In the genomic region with DNA sequence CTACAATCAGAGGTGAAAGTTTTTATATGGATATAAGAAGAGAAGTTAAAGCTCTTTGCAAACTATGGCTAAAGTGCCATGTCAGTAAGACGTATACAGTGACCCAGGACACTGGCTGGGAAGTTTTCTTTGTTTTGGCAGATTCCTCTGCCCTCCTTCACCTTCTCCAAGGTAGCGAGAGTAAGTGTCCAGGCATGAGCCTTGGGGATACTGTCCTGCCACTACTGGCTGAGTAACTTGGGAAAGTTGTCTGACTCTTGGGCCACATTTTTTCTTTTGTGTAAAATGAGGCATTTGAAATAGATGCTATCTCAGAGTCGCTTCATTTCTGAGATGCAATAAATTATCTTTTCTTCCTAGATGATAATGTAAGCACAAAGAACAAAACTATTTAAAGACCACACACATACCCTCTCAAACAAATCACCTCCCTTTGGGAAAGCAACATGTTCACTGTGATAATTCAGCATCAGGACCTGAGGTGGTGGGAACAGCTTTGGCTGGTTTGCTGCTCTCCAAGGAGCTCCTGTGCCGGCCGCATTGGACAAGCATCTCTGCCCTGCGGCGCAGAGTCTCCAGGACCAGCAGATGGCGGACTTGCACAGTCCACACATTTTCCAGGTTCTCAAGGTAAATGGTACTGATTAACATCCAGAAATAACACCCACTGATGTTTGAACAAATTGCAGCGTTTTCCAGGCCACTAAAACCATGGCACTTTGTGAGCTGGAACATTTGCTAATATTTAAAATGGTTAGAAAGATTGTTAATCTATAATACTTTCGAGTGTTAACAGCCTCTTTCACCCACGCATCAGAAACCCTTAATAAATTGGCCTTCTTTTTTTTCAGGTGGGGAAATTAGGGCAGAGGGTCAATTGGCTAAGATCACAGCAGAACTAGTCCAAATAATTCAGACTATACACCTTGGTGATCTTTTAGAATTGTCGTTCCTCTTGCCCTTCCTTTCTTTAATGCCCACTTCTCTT, we compare ENCODE assay signal across 1 cellular context.
TF ChIP-seq lines count a peak whose summit lies in the region.

No MANE protein-coding gene starts in this region.

TF ChIP-seq in HepG2, 621 proteins besides CTCF, POLR2A, EP300 and RAD21 (continued from another document and continues in another):
- TF ChIP-seq, protein P1, sequence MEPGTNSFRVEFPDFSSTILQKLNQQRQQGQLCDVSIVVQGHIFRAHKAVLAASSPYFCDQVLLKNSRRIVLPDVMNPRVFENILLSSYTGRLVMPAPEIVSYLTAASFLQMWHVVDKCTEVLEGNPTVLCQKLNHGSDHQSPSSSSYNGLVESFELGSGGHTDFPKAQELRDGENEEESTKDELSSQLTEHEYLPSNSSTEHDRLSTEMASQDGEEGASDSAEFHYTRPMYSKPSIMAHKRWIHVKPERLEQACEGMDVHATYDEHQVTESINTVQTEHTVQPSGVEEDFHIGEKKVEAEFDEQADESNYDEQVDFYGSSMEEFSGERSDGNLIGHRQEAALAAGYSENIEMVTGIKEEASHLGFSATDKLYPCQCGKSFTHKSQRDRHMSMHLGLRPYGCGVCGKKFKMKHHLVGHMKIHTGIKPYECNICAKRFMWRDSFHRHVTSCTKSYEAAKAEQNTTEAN (CRISPR knock-in tag; conservative IDR thresholded peaks at IDR 0.05), result no peak
- TF ChIP-seq KDM6A (CRISPR knock-in tag; IDR thresholded peaks at IDR 0.05; ENCODE audit: low read depth), result no peak
- no peak for TF ChIP-seq MBNL3 (CRISPR knock-in tag; conservative IDR thresholded peaks at IDR 0.05)
- no peak for TF ChIP-seq ZFAT (CRISPR knock-in tag; conservative IDR thresholded peaks at IDR 0.05)
- no peak for TF ChIP-seq MTA1 (CRISPR knock-in tag; IDR thresholded peaks at IDR 0.05; ENCODE audit: borderline replicate concordance)
- TF ChIP-seq, protein P2, sequence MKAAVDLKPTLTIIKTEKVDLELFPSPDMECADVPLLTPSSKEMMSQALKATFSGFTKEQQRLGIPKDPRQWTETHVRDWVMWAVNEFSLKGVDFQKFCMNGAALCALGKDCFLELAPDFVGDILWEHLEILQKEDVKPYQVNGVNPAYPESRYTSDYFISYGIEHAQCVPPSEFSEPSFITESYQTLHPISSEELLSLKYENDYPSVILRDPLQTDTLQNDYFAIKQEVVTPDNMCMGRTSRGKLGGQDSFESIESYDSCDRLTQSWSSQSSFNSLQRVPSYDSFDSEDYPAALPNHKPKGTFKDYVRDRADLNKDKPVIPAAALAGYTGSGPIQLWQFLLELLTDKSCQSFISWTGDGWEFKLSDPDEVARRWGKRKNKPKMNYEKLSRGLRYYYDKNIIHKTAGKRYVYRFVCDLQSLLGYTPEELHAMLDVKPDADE (CRISPR knock-in tag; IDR thresholded peaks at IDR 0.05), result no peak
- no peak for TF ChIP-seq ZSCAN20 (CRISPR knock-in tag; IDR thresholded peaks at IDR 0.05; ENCODE audit: borderline replicate concordance)
- TF ChIP-seq, protein P3, sequence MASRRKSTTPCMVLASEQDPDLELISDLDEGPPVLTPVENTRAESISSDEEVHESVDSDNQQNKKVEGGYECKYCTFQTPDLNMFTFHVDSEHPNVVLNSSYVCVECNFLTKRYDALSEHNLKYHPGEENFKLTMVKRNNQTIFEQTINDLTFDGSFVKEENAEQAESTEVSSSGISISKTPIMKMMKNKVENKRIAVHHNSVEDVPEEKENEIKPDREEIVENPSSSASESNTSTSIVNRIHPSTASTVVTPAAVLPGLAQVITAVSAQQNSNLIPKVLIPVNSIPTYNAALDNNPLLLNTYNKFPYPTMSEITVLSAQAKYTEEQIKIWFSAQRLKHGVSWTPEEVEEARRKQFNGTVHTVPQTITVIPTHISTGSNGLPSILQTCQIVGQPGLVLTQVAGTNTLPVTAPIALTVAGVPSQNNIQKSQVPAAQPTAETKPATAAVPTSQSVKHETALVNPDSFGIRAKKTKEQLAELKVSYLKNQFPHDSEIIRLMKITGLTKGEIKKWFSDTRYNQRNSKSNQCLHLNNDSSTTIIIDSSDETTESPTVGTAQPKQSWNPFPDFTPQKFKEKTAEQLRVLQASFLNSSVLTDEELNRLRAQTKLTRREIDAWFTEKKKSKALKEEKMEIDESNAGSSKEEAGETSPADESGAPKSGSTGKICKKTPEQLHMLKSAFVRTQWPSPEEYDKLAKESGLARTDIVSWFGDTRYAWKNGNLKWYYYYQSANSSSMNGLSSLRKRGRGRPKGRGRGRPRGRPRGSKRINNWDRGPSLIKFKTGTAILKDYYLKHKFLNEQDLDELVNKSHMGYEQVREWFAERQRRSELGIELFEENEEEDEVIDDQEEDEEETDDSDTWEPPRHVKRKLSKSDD (CRISPR knock-in tag; IDR thresholded peaks at IDR 0.05; ENCODE audit: low read depth), result no peak
- no peak for TF ChIP-seq NCOR1 (IDR thresholded peaks at IDR 0.05; ENCODE audit: borderline replicate concordance, low read length)
- no peak for TF ChIP-seq ZNF883 (CRISPR knock-in tag; IDR thresholded peaks at IDR 0.05; ENCODE audit: not compliant biosample characterization)
- TF ChIP-seq, protein P4, sequence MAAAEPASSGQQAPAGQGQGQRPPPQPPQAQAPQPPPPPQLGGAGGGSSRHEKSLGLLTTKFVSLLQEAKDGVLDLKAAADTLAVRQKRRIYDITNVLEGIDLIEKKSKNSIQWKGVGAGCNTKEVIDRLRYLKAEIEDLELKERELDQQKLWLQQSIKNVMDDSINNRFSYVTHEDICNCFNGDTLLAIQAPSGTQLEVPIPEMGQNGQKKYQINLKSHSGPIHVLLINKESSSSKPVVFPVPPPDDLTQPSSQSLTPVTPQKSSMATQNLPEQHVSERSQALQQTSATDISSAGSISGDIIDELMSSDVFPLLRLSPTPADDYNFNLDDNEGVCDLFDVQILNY (CRISPR knock-in tag; conservative IDR thresholded peaks at IDR 0.05), result no peak
- peak; percentile 89 for TF ChIP-seq MIXL1 (CRISPR knock-in tag; IDR thresholded peaks at IDR 0.05)
- TF ChIP-seq, protein P5, sequence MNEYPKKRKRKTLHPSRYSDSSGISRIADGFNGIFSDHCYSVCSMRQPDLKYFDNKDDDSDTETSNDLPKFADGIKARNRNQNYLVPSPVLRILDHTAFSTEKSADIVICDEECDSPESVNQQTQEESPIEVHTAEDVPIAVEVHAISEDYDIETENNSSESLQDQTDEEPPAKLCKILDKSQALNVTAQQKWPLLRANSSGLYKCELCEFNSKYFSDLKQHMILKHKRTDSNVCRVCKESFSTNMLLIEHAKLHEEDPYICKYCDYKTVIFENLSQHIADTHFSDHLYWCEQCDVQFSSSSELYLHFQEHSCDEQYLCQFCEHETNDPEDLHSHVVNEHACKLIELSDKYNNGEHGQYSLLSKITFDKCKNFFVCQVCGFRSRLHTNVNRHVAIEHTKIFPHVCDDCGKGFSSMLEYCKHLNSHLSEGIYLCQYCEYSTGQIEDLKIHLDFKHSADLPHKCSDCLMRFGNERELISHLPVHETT (CRISPR knock-in tag; conservative IDR thresholded peaks at IDR 0.05), result peak; percentile 72; the same call in 1 of the 2 replicates
- no peak for TF ChIP-seq ZNF75D (CRISPR knock-in tag; IDR thresholded peaks at IDR 0.05; ENCODE audit: borderline replicate concordance)
- TF ChIP-seq RFX5 (IDR thresholded peaks at IDR 0.05; ENCODE audit: low read depth, low read length), result 0 out of 2 replicates have a peak, but pooled peaks have one; percentile 51
- peak; percentile 34; the same call in 1 of the 2 replicates for TF ChIP-seq ZNF12 (CRISPR knock-in tag; IDR thresholded peaks at IDR 0.05)
- no peak for TF ChIP-seq SP5 (CRISPR knock-in tag; IDR thresholded peaks at IDR 0.05; ENCODE audit: borderline replicate concordance, low read depth)
- no peak for TF ChIP-seq RBFOX2 (IDR thresholded peaks at IDR 0.05; ENCODE audit: low read depth, low read length)
- TF ChIP-seq, protein P6, sequence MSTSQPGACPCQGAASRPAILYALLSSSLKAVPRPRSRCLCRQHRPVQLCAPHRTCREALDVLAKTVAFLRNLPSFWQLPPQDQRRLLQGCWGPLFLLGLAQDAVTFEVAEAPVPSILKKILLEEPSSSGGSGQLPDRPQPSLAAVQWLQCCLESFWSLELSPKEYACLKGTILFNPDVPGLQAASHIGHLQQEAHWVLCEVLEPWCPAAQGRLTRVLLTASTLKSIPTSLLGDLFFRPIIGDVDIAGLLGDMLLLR (CRISPR knock-in tag; IDR thresholded peaks at IDR 0.05), result no peak
- no peak for TF ChIP-seq NFATC3 (CRISPR knock-in tag; IDR thresholded peaks at IDR 0.05)
- TF ChIP-seq ZNF775 (CRISPR knock-in tag; IDR thresholded peaks at IDR 0.05; ENCODE audit: borderline replicate concordance), result no peak; the same call in 1 of the 2 replicates
- TF ChIP-seq PLRG1 (conservative IDR thresholded peaks at IDR 0.05), result no peak
- no peak for TF ChIP-seq SRSF1 (optimal IDR thresholded peaks at IDR 0.05; ENCODE audit: low read depth, low read length)
- TF ChIP-seq, protein P7, sequence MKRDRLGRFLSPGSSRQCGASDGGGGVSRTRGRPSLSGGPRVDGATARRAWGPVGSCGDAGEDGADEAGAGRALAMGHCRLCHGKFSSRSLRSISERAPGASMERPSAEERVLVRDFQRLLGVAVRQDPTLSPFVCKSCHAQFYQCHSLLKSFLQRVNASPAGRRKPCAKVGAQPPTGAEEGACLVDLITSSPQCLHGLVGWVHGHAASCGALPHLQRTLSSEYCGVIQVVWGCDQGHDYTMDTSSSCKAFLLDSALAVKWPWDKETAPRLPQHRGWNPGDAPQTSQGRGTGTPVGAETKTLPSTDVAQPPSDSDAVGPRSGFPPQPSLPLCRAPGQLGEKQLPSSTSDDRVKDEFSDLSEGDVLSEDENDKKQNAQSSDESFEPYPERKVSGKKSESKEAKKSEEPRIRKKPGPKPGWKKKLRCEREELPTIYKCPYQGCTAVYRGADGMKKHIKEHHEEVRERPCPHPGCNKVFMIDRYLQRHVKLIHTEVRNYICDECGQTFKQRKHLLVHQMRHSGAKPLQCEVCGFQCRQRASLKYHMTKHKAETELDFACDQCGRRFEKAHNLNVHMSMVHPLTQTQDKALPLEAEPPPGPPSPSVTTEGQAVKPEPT (CRISPR knock-in tag; IDR thresholded peaks at IDR 0.05; ENCODE audit: low read depth), result no peak; the same call in 1 of the 2 replicates
- TF ChIP-seq, protein P8, sequence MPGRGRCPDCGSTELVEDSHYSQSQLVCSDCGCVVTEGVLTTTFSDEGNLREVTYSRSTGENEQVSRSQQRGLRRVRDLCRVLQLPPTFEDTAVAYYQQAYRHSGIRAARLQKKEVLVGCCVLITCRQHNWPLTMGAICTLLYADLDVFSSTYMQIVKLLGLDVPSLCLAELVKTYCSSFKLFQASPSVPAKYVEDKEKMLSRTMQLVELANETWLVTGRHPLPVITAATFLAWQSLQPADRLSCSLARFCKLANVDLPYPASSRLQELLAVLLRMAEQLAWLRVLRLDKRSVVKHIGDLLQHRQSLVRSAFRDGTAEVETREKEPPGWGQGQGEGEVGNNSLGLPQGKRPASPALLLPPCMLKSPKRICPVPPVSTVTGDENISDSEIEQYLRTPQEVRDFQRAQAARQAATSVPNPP (CRISPR knock-in tag; IDR thresholded peaks at IDR 0.05), result no peak
- no peak for TF ChIP-seq ELF1 (CRISPR knock-in tag; IDR thresholded peaks at IDR 0.05)
- no peak for TF ChIP-seq BRD4 (CRISPR knock-in tag; IDR thresholded peaks at IDR 0.05)
- TF ChIP-seq, protein P9, sequence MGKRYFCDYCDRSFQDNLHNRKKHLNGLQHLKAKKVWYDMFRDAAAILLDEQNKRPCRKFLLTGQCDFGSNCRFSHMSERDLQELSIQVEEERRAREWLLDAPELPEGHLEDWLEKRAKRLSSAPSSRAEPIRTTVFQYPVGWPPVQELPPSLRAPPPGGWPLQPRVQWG (CRISPR knock-in tag; IDR thresholded peaks at IDR 0.05; ENCODE audit: borderline replicate concordance, low read depth), result no peak
- TF ChIP-seq SALL1 (CRISPR knock-in tag; IDR thresholded peaks at IDR 0.05), result peak; percentile 59
- no peak for TF ChIP-seq GFI1 (CRISPR knock-in tag; IDR thresholded peaks at IDR 0.05; ENCODE audit: borderline replicate concordance)
- TF ChIP-seq, protein P10, sequence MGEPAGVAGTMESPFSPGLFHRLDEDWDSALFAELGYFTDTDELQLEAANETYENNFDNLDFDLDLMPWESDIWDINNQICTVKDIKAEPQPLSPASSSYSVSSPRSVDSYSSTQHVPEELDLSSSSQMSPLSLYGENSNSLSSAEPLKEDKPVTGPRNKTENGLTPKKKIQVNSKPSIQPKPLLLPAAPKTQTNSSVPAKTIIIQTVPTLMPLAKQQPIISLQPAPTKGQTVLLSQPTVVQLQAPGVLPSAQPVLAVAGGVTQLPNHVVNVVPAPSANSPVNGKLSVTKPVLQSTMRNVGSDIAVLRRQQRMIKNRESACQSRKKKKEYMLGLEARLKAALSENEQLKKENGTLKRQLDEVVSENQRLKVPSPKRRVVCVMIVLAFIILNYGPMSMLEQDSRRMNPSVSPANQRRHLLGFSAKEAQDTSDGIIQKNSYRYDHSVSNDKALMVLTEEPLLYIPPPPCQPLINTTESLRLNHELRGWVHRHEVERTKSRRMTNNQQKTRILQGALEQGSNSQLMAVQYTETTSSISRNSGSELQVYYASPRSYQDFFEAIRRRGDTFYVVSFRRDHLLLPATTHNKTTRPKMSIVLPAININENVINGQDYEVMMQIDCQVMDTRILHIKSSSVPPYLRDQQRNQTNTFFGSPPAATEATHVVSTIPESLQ (CRISPR knock-in tag; conservative IDR thresholded peaks at IDR 0.05), result peak; percentile 55; the same call in 1 of the 2 replicates
- TF ChIP-seq, protein P11, sequence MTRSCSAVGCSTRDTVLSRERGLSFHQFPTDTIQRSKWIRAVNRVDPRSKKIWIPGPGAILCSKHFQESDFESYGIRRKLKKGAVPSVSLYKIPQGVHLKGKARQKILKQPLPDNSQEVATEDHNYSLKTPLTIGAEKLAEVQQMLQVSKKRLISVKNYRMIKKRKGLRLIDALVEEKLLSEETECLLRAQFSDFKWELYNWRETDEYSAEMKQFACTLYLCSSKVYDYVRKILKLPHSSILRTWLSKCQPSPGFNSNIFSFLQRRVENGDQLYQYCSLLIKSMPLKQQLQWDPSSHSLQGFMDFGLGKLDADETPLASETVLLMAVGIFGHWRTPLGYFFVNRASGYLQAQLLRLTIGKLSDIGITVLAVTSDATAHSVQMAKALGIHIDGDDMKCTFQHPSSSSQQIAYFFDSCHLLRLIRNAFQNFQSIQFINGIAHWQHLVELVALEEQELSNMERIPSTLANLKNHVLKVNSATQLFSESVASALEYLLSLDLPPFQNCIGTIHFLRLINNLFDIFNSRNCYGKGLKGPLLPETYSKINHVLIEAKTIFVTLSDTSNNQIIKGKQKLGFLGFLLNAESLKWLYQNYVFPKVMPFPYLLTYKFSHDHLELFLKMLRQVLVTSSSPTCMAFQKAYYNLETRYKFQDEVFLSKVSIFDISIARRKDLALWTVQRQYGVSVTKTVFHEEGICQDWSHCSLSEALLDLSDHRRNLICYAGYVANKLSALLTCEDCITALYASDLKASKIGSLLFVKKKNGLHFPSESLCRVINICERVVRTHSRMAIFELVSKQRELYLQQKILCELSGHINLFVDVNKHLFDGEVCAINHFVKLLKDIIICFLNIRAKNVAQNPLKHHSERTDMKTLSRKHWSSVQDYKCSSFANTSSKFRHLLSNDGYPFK (CRISPR knock-in tag; IDR thresholded peaks at IDR 0.05; ENCODE audit: borderline replicate concordance), result no peak
- TF ChIP-seq, protein P12, sequence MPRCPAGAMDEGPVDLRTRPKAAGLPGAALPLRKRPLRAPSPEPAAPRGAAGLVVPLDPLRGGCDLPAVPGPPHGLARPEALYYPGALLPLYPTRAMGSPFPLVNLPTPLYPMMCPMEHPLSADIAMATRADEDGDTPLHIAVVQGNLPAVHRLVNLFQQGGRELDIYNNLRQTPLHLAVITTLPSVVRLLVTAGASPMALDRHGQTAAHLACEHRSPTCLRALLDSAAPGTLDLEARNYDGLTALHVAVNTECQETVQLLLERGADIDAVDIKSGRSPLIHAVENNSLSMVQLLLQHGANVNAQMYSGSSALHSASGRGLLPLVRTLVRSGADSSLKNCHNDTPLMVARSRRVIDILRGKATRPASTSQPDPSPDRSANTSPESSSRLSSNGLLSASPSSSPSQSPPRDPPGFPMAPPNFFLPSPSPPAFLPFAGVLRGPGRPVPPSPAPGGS (CRISPR knock-in tag; IDR thresholded peaks at IDR 0.05), result no peak
- TF ChIP-seq ZNF878 (CRISPR knock-in tag; IDR thresholded peaks at IDR 0.05), result no peak
